13 cellular contexts compared by ENCODE assay signal in genomic region chr14:82757775-82758174, GRCh38.
DNase-seq lines count a peak whose midpoint lies in the region; ATAC-seq lines count a peak whose summit lies in the region.
"Had no signal": no experiment of that assay in that cellular context is flagged by ENCODE, and none has a peak within 500 bp of the region (broad histone marks: within the 10 kb centered on the region; RNA-seq: fewer than 3 reads in every experiment).

No MANE protein-coding gene starts in this region.

- ATAC-seq in activated CD4-positive, CD25-positive, alpha-beta regulatory T cell treated with anti-CD3 and anti-CD28 coated beads, Interleukin-2, amount 50 U/mL, for 24 hours = no peak
- no peak for ATAC-seq in GM19328 (IDR thresholded peaks at IDR 0.05; ENCODE audit: unreplicated experiment)
- ATAC-seq: A549, GM23338 had no signal

- DNase-seq in NCI-H1694 treated with DMSO at 0.1 percent for 48 hours (lab: John Stamatoyannopoulos, UW) (peak; percentile 39), NCI-H1694 (lab: John Stamatoyannopoulos, UW) (no peak), NCI-H2171 (lab: John Stamatoyannopoulos, UW) (peak; percentile 38), NCI-H748 treated with DMSO at 0.1 percent for 48 hours (lab: John Stamatoyannopoulos, UW) (peak; percentile 39), foreskin melanocyte (no peak)
- DNase-seq: AML-193; Caco-2; CD4-positive, alpha-beta T cell; HCEC 1CT had no signal

Comparison
In these comparisons a context has a peak if more than half of its experiments do, and no peak if none do; other contexts are left out.
1. DNase-seq: peak in NCI-H1694 treated with DMSO at 0.1 percent for 48 hours (single experiment), NCI-H2171 (single experiment) and NCI-H748 treated with DMSO at 0.1 percent for 48 hours (single experiment); none in NCI-H1694 (single experiment) and foreskin melanocyte (single experiment).